In the genomic region with DNA sequence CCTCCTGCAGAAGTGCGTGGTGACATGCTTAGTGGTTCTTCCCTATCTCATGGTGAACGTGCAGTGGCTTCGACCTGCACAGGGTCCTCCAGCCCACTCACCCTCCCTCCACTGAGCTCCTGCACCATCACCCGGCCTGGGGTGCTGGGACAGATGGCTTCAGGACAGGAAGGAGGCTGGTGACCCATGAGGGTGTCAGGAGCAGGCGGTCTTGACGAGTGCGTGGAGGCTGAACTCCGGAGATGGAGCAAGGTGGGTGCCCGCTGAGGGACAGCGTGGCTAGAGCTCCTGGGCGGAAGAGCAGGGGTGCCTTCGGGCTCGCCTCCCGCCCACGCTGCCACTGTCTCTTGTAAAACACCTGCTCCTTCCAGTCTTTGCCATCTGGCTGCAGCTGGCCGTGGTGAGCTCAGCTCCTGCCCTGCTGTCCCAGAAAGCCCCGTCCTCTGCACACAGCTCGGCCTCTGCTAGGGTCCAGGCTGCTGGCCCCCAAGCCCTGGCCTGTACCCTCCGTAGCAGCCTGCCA, we compare ENCODE assay signal across 18 cellular contexts. TPM values are rescaled to one million over a fixed set of nuclear protein-coding genes. Genes with fewer than 3 reads are reported as not detected.
DNase-seq lines count a peak whose midpoint lies in the region; ATAC-seq and TF ChIP-seq lines count a peak whose summit lies in the region.
"Had no signal": no experiment of that assay in that cellular context is flagged by ENCODE, and none has a peak within 500 bp of the region (broad histone marks: within the 10 kb centered on the region; RNA-seq: fewer than 3 reads in every experiment).

No MANE protein-coding gene starts in this region.

- H3K4me1 ChIP-seq in left ventricle myocardium inferior: no peaks in the 10 kb centered on the region
- no peaks in the 10 kb centered on the region for H3K4me1 ChIP-seq in upper lobe of left lung

- H3K36me3 ChIP-seq in left ventricle myocardium inferior: no peaks in the 10 kb centered on the region
- no peaks in the 10 kb centered on the region for H3K36me3 ChIP-seq in upper lobe of left lung
- H3K36me3 ChIP-seq: brain microvascular endothelial cell had no signal

- TF ChIP-seq CTCF in left ventricle myocardium inferior (IDR thresholded peaks at IDR 0.05; ENCODE audit: borderline replicate concordance): no peak
- no peak for TF ChIP-seq CTCF in upper lobe of left lung (IDR thresholded peaks at IDR 0.05)

- no peaks in the 10 kb centered on the region for H3K9me3 ChIP-seq in left ventricle myocardium inferior (replicated peaks)
- no peaks in the 10 kb centered on the region for H3K9me3 ChIP-seq in upper lobe of left lung

- intact Hi-C loops in left ventricle myocardium inferior (cut with micrococcal nuclease): no loop called here
- intact Hi-C loops in left cardiac atrium (cut with DNase I): no loop called here

- peak; percentile 3 for DNase-seq in left ventricle myocardium inferior
- no peak for DNase-seq in left cardiac atrium
- DNase-seq in islet precursor cell: peak; percentile 43
- DNase-seq in upper lobe of left lung: peak; percentile 12 to 58
- DNase-seq in globus pallidus (ENCODE audit: low spot score): no peak
- DNase-seq: activated CD4-positive, alpha-beta T cell treated with anti-CD3 and anti-CD28 coated beads, Interleukin-2, amount 50 U/mL, for 1 hour; activated naive CD8-positive, alpha-beta T cell treated with anti-CD3 and anti-CD28 coated beads for 36 hours; brain microvascular endothelial cell; CD8-positive, alpha-beta memory T cell; glutamatergic neuron; NCI-H187; NCI-H510A treated with DMSO at 0.1 percent for 48 hours; stimulated activated CD4-positive, alpha-beta T cell treated with anti-CD3 and anti-CD28 coated beads, Interleukin-2, amount 100 ng/mL, for 24 hours; substantia nigra; T-helper 9 cell had no signal

- H3K27me3 ChIP-seq in left ventricle myocardium inferior (ENCODE audit: low read depth): peaks cover 25% of the 10 kb centered on the region
- no peaks in the 10 kb centered on the region for H3K27me3 ChIP-seq in upper lobe of left lung
- H3K27me3 ChIP-seq: brain microvascular endothelial cell had no signal

- WGBS in upper lobe of left lung, 2 donors: 80 to 83% methylated on average over 10 to 19 of the region's 19 CpGs

- ATAC-seq in left cardiac atrium (no peak), upper lobe of left lung (ENCODE audit: low FRiP score in 2 of 2) (no peak), HG03342 (IDR thresholded peaks at IDR 0.05; ENCODE audit: unreplicated experiment) (no peak)
- ATAC-seq: esophagus mucosa had no signal

- TF ChIP-seq EP300 in upper lobe of left lung (IDR thresholded peaks at IDR 0.05): no peak

- no peak overlapping the region for H3K27ac ChIP-seq in left ventricle myocardium inferior (replicated peaks)
- no peak overlapping the region for H3K27ac ChIP-seq in upper lobe of left lung
- H3K27ac ChIP-seq: brain microvascular endothelial cell, SK-N-MC had no signal

- no peak for TF ChIP-seq POLR2A in upper lobe of left lung (IDR thresholded peaks at IDR 0.05)

- H3K4me3 ChIP-seq in left ventricle myocardium inferior (no peak overlapping the region), upper lobe of left lung (no peak overlapping the region)
- H3K4me3 ChIP-seq: SK-N-MC had no signal

RNA-seq across cellular contexts. Expression of gene KRTAP10-1, which starts 8.3 kb away (rescaled TPM):
- not detected for total RNA-seq in left ventricle myocardium inferior
- total RNA-seq in left cardiac atrium: not detected
- not detected for total RNA-seq in upper lobe of left lung
- total RNA-seq: activated naive CD8-positive, alpha-beta T cell treated with anti-CD3 and anti-CD28 coated beads for 36 hours; CD8-positive, alpha-beta memory T cell; esophagus mucosa had no signal

RNA-seq across cellular contexts. Expression of gene KRTAP10-2, which starts 19.6 kb away (rescaled TPM):
- total RNA-seq in left ventricle myocardium inferior (not detected), left cardiac atrium (not detected), upper lobe of left lung (not detected)
- total RNA-seq: activated naive CD8-positive, alpha-beta T cell treated with anti-CD3 and anti-CD28 coated beads for 36 hours; CD8-positive, alpha-beta memory T cell; esophagus mucosa had no signal

RNA-seq across cellular contexts. Expression of gene KRTAP10-3, which starts 26.9 kb away (rescaled TPM):
- total RNA-seq in left ventricle myocardium inferior (not detected), left cardiac atrium (not detected), upper lobe of left lung (not detected)
- total RNA-seq: activated naive CD8-positive, alpha-beta T cell treated with anti-CD3 and anti-CD28 coated beads for 36 hours; CD8-positive, alpha-beta memory T cell; esophagus mucosa had no signal

RNA-seq across cellular contexts. Expression of gene KRTAP10-4, which starts 41.9 kb away (rescaled TPM):
- total RNA-seq in left ventricle myocardium inferior: not detected
- not detected for total RNA-seq in left cardiac atrium
- total RNA-seq in upper lobe of left lung: not detected
- total RNA-seq: activated naive CD8-positive, alpha-beta T cell treated with anti-CD3 and anti-CD28 coated beads for 36 hours; CD8-positive, alpha-beta memory T cell; esophagus mucosa had no signal

RNA-seq across cellular contexts. Expression of gene KRTAP10-5, which starts 48.7 kb away (rescaled TPM):
- total RNA-seq in left ventricle myocardium inferior: not detected
- total RNA-seq in left cardiac atrium: not detected
- not detected for total RNA-seq in upper lobe of left lung
- total RNA-seq: activated naive CD8-positive, alpha-beta T cell treated with anti-CD3 and anti-CD28 coated beads for 36 hours; CD8-positive, alpha-beta memory T cell; esophagus mucosa had no signal

Comparison
In these comparisons a context has a peak if more than half of its experiments do, and no peak if none do; other contexts are left out.
1. DNase-seq: peak in left ventricle myocardium inferior (single experiment), islet precursor cell (single experiment) and upper lobe of left lung (2 of 2); none in left cardiac atrium (single experiment) and globus pallidus (single experiment).